ENCODE assay signal across 12 cellular contexts in genomic region chr9:130940023-130940549, GRCh38. TPM values are rescaled to one million over a fixed set of nuclear protein-coding genes. Genes with fewer than 3 reads are reported as not detected.
A peak's percentile ranks its signal among the peaks of the same experiment; 100 is the strongest.
DNase-seq lines count a peak whose midpoint lies in the region; ATAC-seq and TF ChIP-seq lines count a peak whose summit lies in the region.
"Had no signal": no experiment of that assay in that cellular context is flagged by ENCODE, and none has a peak within 500 bp of the region (broad histone marks: within the 10 kb centered on the region; RNA-seq: fewer than 3 reads in every experiment).

No MANE protein-coding gene starts in this region.

- no peak for TF ChIP-seq CTCF in endodermal cell (conservative IDR thresholded peaks at IDR 0.05)
- TF ChIP-seq CTCF in activated CD8-positive, alpha-beta T cell treated with anti-CD3 and anti-CD28 coated beads for 36 hours (IDR thresholded peaks at IDR 0.05) = no peak

- H3K4me1 ChIP-seq in endodermal cell (ENCODE audit: control insufficient read depth, insufficient read depth, low read length) = no peaks in the 10 kb centered on the region

- H3K27ac ChIP-seq in endodermal cell (ENCODE audit: low read depth, low read length) = no peak overlapping the region

- no peak for ATAC-seq in stimulated activated effector memory CD8-positive, alpha-beta T cell treated with anti-CD3 and anti-CD28 coated beads, Interleukin-12 subunit alpha, Interleukin-12 subunit beta, amount 100 ng/mL, for 72 hours
- ATAC-seq in left lobe of liver = no peak
- ATAC-seq in activated CD8-positive, alpha-beta T cell treated with anti-CD3 and anti-CD28 coated beads for 36 hours = no peak

- 11% methylated on average over 14 to 32 of the region's 32 CpGs for WGBS in endodermal cell (ENCODE audit: insufficient coverage in 1 of 2, insufficient read length in 1 of 2), 2 experiments

- DNase-seq in NCI-H748 (lab: John Stamatoyannopoulos, UW; ENCODE audit: unreplicated experiment) (peak; percentile 46), NCI-H748 treated with DMSO at 0.1 percent for 48 hours (lab: John Stamatoyannopoulos, UW) (no peak), NCI-H69 (lab: John Stamatoyannopoulos, UW) (peak; percentile 41), endodermal cell (peak; percentile 76), NCI-H2196 treated with DMSO at 0.1 percent for 48 hours (lab: John Stamatoyannopoulos, UW; ENCODE audit: unreplicated experiment) (no peak), left lobe of liver (ENCODE audit: low spot score) (no peak)
- DNase-seq in stimulated activated effector memory CD8-positive, alpha-beta T cell treated with anti-CD3 and anti-CD28 coated beads, Interleukin-12 subunit alpha, Interleukin-12 subunit beta, amount 100 ng/mL, for 72 hours (ENCODE audit: low spot score in 2 of 2) = peak in 1 of 2 donors; percentile 55
- DNase-seq in activated CD8-positive, alpha-beta T cell treated with anti-CD3 and anti-CD28 coated beads for 36 hours = no peak
- DNase-seq: activated CD8-positive, alpha-beta memory T cell treated with anti-CD3 and anti-CD28 coated beads, Interleukin-2, amount 50 U/mL, for 4 hours; head of caudate nucleus; trophoblast cell had no signal

- H3K36me3 Mint-ChIP-seq in endodermal cell (ENCODE audit: low read depth) = no peaks in the 10 kb centered on the region
- H3K36me3 Mint-ChIP-seq in stimulated activated effector memory CD8-positive, alpha-beta T cell treated with anti-CD3 and anti-CD28 coated beads, Interleukin-12 subunit alpha, Interleukin-12 subunit beta, amount 100 ng/mL, for 72 hours = no peaks in the 10 kb centered on the region
- H3K36me3 Mint-ChIP-seq in activated CD8-positive, alpha-beta T cell treated with anti-CD3 and anti-CD28 coated beads for 36 hours (ENCODE audit: low read depth) = no peaks in the 10 kb centered on the region

- H3K27me3 ChIP-seq in endodermal cell (ENCODE audit: control insufficient read depth, insufficient read depth, low read length, poor library complexity, severe bottlenecking) = peaks cover 63% of the 10 kb centered on the region

- no peaks in the 10 kb centered on the region for H3K36me3 ChIP-seq in endodermal cell (ENCODE audit: control insufficient read depth, insufficient read depth, low read length)

- H3K27me3 Mint-ChIP-seq in endodermal cell (ENCODE audit: insufficient read depth) = peaks cover 51% of the 10 kb centered on the region
- peaks cover 40% of the 10 kb centered on the region for H3K27me3 Mint-ChIP-seq in activated CD8-positive, alpha-beta T cell treated with anti-CD3 and anti-CD28 coated beads for 36 hours

- no peak overlapping the region for H3K27ac Mint-ChIP-seq in endodermal cell
- H3K27ac Mint-ChIP-seq in stimulated activated effector memory CD8-positive, alpha-beta T cell treated with anti-CD3 and anti-CD28 coated beads, Interleukin-12 subunit alpha, Interleukin-12 subunit beta, amount 100 ng/mL, for 72 hours = no peak overlapping the region
- no peak overlapping the region for H3K27ac Mint-ChIP-seq in activated CD8-positive, alpha-beta T cell treated with anti-CD3 and anti-CD28 coated beads for 36 hours

- H3K9me3 ChIP-seq in endodermal cell (ENCODE audit: control insufficient read depth, low read length) = no peaks in the 10 kb centered on the region

- peaks cover 8% of the 10 kb centered on the region for H3K4me1 Mint-ChIP-seq in endodermal cell
- H3K4me1 Mint-ChIP-seq in stimulated activated effector memory CD8-positive, alpha-beta T cell treated with anti-CD3 and anti-CD28 coated beads, Interleukin-12 subunit alpha, Interleukin-12 subunit beta, amount 100 ng/mL, for 72 hours = peaks cover 9% of the 10 kb centered on the region
- peaks cover 7% of the 10 kb centered on the region for H3K4me1 Mint-ChIP-seq in activated CD8-positive, alpha-beta T cell treated with anti-CD3 and anti-CD28 coated beads for 36 hours (ENCODE audit: low read depth)

- CTCF ChIA-PET in activated CD8-positive, alpha-beta T cell treated with anti-CD3 and anti-CD28 coated beads for 36 hours (lab: Charles Lee) = interaction anchor here (0.8 kb wide), 1 partner anchor 239 kb away, joined by 5 read pairs; no protein-coding TSS in a partner anchor

- H3K4me3 Mint-ChIP-seq in endodermal cell = peak overlapping the region; percentile 73
- peak overlapping the region; percentile 31 for H3K4me3 Mint-ChIP-seq in stimulated activated effector memory CD8-positive, alpha-beta T cell treated with anti-CD3 and anti-CD28 coated beads, Interleukin-12 subunit alpha, Interleukin-12 subunit beta, amount 100 ng/mL, for 72 hours
- no peak overlapping the region for H3K4me3 Mint-ChIP-seq in activated CD8-positive, alpha-beta T cell treated with anti-CD3 and anti-CD28 coated beads for 36 hours

- H3K9ac ChIP-seq in endodermal cell (ENCODE audit: extremely low read depth, low read length, poor library complexity, severe bottlenecking) = no peak overlapping the region

- H3K4me3 ChIP-seq in endodermal cell (ENCODE audit: low read length) = no peak overlapping the region

- H3K9me3 Mint-ChIP-seq in endodermal cell = no peaks in the 10 kb centered on the region
- H3K9me3 Mint-ChIP-seq in stimulated activated effector memory CD8-positive, alpha-beta T cell treated with anti-CD3 and anti-CD28 coated beads, Interleukin-12 subunit alpha, Interleukin-12 subunit beta, amount 100 ng/mL, for 72 hours = no peaks in the 10 kb centered on the region
- no peaks in the 10 kb centered on the region for H3K9me3 Mint-ChIP-seq in activated CD8-positive, alpha-beta T cell treated with anti-CD3 and anti-CD28 coated beads for 36 hours

- POLR2A ChIA-PET in activated CD8-positive, alpha-beta T cell treated with anti-CD3 and anti-CD28 coated beads for 36 hours (lab: Charles Lee) = no interaction called here

- intact Hi-C loops in activated CD8-positive, alpha-beta T cell treated with anti-CD3 and anti-CD28 coated beads for 36 hours (cut with micrococcal nuclease) = no loop called here

RNA-seq across cellular contexts. Expression of gene FIBCD1, which starts 1.0 kb away (rescaled TPM):
- total RNA-seq in endodermal cell (1 to 10 TPM; 2.8 to 3.7 TPM), left lobe of liver (not detected)
- polyA plus RNA-seq in endodermal cell (2013, experiment 1 of 2) = 4.3 TPM
- 3.4 TPM for polyA plus RNA-seq in endodermal cell (2013, experiment 2 of 2)
- not detected for total RNA-seq in activated CD8-positive, alpha-beta T cell treated with anti-CD3 and anti-CD28 coated beads for 36 hours

RNA-seq across cellular contexts. Expression of gene QRFP, which starts 43.5 kb away (rescaled TPM):
- not detected for total RNA-seq in endodermal cell
- not detected for polyA plus RNA-seq in endodermal cell (2013, experiment 1 of 2)
- polyA plus RNA-seq in endodermal cell (2013, experiment 2 of 2) = not detected
- not detected for total RNA-seq in left lobe of liver
- total RNA-seq in activated CD8-positive, alpha-beta T cell treated with anti-CD3 and anti-CD28 coated beads for 36 hours = not detected
- total RNA-seq: mucosa of gallbladder had no signal

Comparison
In these comparisons a context has a peak if more than half of its experiments do, and no peak if none do; other contexts are left out.
1. DNase-seq: peak in NCI-H748 (single experiment), NCI-H69 (single experiment) and endodermal cell (single experiment); none in NCI-H748 treated with DMSO at 0.1 percent for 48 hours (single experiment), NCI-H2196 treated with DMSO at 0.1 percent for 48 hours (single experiment), left lobe of liver (single experiment) and activated CD8-positive, alpha-beta T cell treated with anti-CD3 and anti-CD28 coated beads for 36 hours (single experiment).